Comparison of ENCODE assay signal across 10 cellular contexts in the genomic region with DNA sequence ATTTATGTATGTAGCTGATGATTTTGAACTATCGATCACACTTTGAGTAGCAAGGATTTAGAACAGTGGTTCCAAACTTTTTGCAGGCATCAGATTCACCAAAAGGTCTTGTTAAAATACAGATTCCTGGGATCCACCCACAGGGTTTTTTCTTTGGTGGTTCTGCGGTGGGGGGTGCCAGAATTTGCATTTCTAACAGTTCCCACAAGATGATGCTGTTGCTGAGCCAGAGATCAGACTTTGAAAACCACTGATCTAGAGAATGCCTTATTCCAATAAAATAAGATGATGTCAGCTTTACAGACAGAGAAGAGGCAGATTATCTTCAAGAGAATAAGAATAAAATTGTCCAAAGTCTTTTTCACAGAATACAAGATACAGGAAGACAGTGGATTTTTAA.
DNase-seq lines count a peak whose midpoint lies in the region; ATAC-seq, FAIRE-seq and TF ChIP-seq lines count a peak whose summit lies in the region.
"Had no signal": no experiment of that assay in that cellular context is flagged by ENCODE, and none has a peak within 500 bp of the region (broad histone marks: within the 10 kb centered on the region; RNA-seq: fewer than 3 reads in every experiment).

No MANE protein-coding gene starts in this region.

- H2AFZ ChIP-seq in KMS-11 (ENCODE audit: low read depth) (no peak overlapping the region), K562 (ENCODE audit: low read depth, low read length) (no peak overlapping the region)

- TF ChIP-seq RAD21 in K562 (CRISPR knock-in tag; conservative IDR thresholded peaks at IDR 0.05 in 1 of 2, IDR thresholded peaks at IDR 0.05 in 1 of 2), result peak in 1 of 2 experiments; percentile 50; a peak in 2 of 4 replicates

- H3K4me2 ChIP-seq in KMS-11 (no peak overlapping the region), K562 (ENCODE audit: insufficient read depth, low read length) (no peak overlapping the region)

- H3K36me3 ChIP-seq in KMS-11 (ENCODE audit: insufficient read depth) (no peaks in the 10 kb centered on the region), K562 (ENCODE audit: control insufficient read depth, insufficient read depth, low read length) (no peaks in the 10 kb centered on the region)
- H3K36me3 ChIP-seq: HAP-1 had no signal

- H3K79me2 ChIP-seq in KMS-11 (ENCODE audit: insufficient read depth, low read depth), result no peaks in the 10 kb centered on the region
- H3K79me2 ChIP-seq in K562 (ENCODE audit: control insufficient read depth, insufficient read depth, low read length), result no peaks in the 10 kb centered on the region

- in situ Hi-C loops in K562 (cut with MboI), result no loop called here

- TF ChIP-seq EP300 in K562 (IDR thresholded peaks at IDR 0.05; ENCODE audit: low read length), result no peak

- CTCF ChIA-PET in K562 (lab: Yijun Ruan, JAX; ENCODE audit: low intra/inter-chr PET ratio), result no interaction called here

- H3K4me1 ChIP-seq in KMS-11 (ENCODE audit: low read depth, poor library complexity, severe bottlenecking) (no peaks in the 10 kb centered on the region), K562 (replicated peaks in 1 of 2; ENCODE audit: control insufficient read depth in 2 of 2, insufficient read depth in 2 of 2, low read length in 2 of 2) (no peaks in the 10 kb centered on the region)
- H3K4me1 ChIP-seq: HAP-1 had no signal

- H3K9me3 ChIP-seq in K562 (replicated peaks; ENCODE audit: control insufficient read depth, insufficient read depth, low read depth, low read length), result no peaks in the 10 kb centered on the region
- H3K9me3 ChIP-seq: HAP-1 had no signal

- intact Hi-C loops in K562 (cut with micrococcal nuclease), result no loop called here

- TF ChIP-seq POLR2A in K562 (conservative IDR thresholded peaks at IDR 0.05), result no peak

- H3K27ac ChIP-seq in KMS-11 (no peak overlapping the region), K562 (ENCODE audit: extremely low read depth, low read depth, low read length) (no peak overlapping the region)

- no TSS peak for BruUV-seq in K562 (replicated peaks; lab: Mats Ljungman, UMichigan)

- no peaks in the 10 kb centered on the region for H4K20me1 ChIP-seq in KMS-11 (ENCODE audit: insufficient read depth)
- H4K20me1 ChIP-seq in K562 (replicated peaks; ENCODE audit: control insufficient read depth, insufficient read depth, low read length), result no peaks in the 10 kb centered on the region

- POLR2A ChIA-PET in K562 (lab: Yijun Ruan, JAX), result no interaction called here

- no peak for ATAC-seq in K562
- ATAC-seq in HG02852 (IDR thresholded peaks at IDR 0.05; ENCODE audit: unreplicated experiment), result no peak
- ATAC-seq in GM21528 (IDR thresholded peaks at IDR 0.05; ENCODE audit: low FRiP score, unreplicated experiment), result no peak

- no peaks in the 10 kb centered on the region for H3K9me1 ChIP-seq in K562 (ENCODE audit: control insufficient read depth, insufficient read depth, low read length)

- DNase-seq in ELF-1 (ENCODE audit: low read depth, low spot score) (peak; percentile 5), K562 (ENCODE audit: extremely low read depth in 1 of 4, low spot score in 3 of 4) (peak in 2 of 4 experiments; percentile 6 to 8), midbrain (lab: John Stamatoyannopoulos, UW) (peak; percentile 15), GDM1 (lab: John Stamatoyannopoulos, UW) (no peak), NCI-H774 (lab: John Stamatoyannopoulos, UW) (no peak)

- H3K4me3 ChIP-seq in KMS-11 (IDR thresholded peaks at IDR 0.05; ENCODE audit: insufficient read depth, low read depth, low read length), result no peak overlapping the region
- H3K4me3 ChIP-seq in K562, result no peak overlapping the region
- H3K4me3 ChIP-seq: HAP-1 had no signal

- H3K27me3 ChIP-seq in KMS-11 (ENCODE audit: insufficient read depth, low read depth), result no peaks in the 10 kb centered on the region
- no peaks in the 10 kb centered on the region for H3K27me3 ChIP-seq in K562 (ENCODE audit: control insufficient read depth in 2 of 2, insufficient read depth in 2 of 2, low read length in 2 of 2)

- TF ChIP-seq CTCF in KMS-11 (conservative IDR thresholded peaks at IDR 0.05; ENCODE audit: low read depth, low read length) (0 out of 2 replicates have a peak, but pooled peaks have one; percentile 27), K562 (IDR thresholded peaks at IDR 0.05 in 2 of 3, conservative IDR thresholded peaks at IDR 0.05 in 1 of 3; ENCODE audit: insufficient read depth in 2 of 3, low read depth in 1 of 3, low read length in 3 of 3) (peak; percentile 25 to 45 (median 27); a peak in 3 of 6 replicates)

- 0% methylated on average over 2 of the region's 2 CpGs for WGBS in K562 (ENCODE audit: insufficient coverage, low coverage, missing lambda C conversion rate)

- no peak for FAIRE-seq in K562 (lab: Jason Lieb, UNC)
- FAIRE-seq: GM12892 had no signal

- no peak overlapping the region for H3K9ac ChIP-seq in KMS-11
- H3K9ac ChIP-seq in K562 (ENCODE audit: insufficient read depth in 1 of 2, low read depth in 2 of 2, low read length in 2 of 2), result no peak overlapping the region

TF ChIP-seq in K562, 482 proteins besides CTCF, POLR2A, EP300 and RAD21:
- TF ChIP-seq ERF (CRISPR knock-in tag; IDR thresholded peaks at IDR 0.05), result no peak
- TF ChIP-seq ATF1 (CRISPR knock-in tag; IDR thresholded peaks at IDR 0.05), result no peak
- no peak for TF ChIP-seq ATF1 (tag; IDR thresholded peaks at IDR 0.05)
- TF ChIP-seq U2AF2 (optimal IDR thresholded peaks at IDR 0.05; ENCODE audit: low read depth, low read length), result no peak
- TF ChIP-seq RUNX1 (IDR thresholded peaks at IDR 0.05; ENCODE audit: low read depth), result no peak

Comparison
In these comparisons a context has a peak if more than half of its experiments do, and no peak if none do; other contexts are left out.
1. DNase-seq: peak in ELF-1 (single experiment) and midbrain (single experiment); none in GDM1 (single experiment) and NCI-H774 (single experiment).